Comparison of ENCODE assay signal across 11 cellular contexts in genomic region chr1:22048351-22049192, GRCh38. TPM values are rescaled to one million over a fixed set of nuclear protein-coding genes. Genes with fewer than 3 reads are reported as not detected.
DNase-seq lines count a peak whose midpoint lies in the region; ATAC-seq and TF ChIP-seq lines count a peak whose summit lies in the region.
"Had no signal": no experiment of that assay in that cellular context is flagged by ENCODE, and none has a peak within 500 bp of the region (broad histone marks: within the 10 kb centered on the region; RNA-seq: fewer than 3 reads in every experiment).

No MANE protein-coding gene starts in this region.

- no peaks in the 10 kb centered on the region for H3K9me2 ChIP-seq in hepatocyte (replicated peaks; ENCODE audit: insufficient read depth)

- H3K4me3 Mint-ChIP-seq in CD4-positive, alpha-beta memory T cell, result peak overlapping the region in 1 of 8 donors; percentile 4
- H3K4me3 Mint-ChIP-seq in activated naive CD4-positive, alpha-beta T cell treated with anti-CD3 and anti-CD28 coated beads, Interleukin-2, amount 10 ng/mL, durations not matched to agents 7 days and 5 days, result no peak overlapping the region
- peak overlapping the region in 3 of 10 donors; percentile 23 to 43 (median 26) for H3K4me3 Mint-ChIP-seq in naive thymus-derived CD8-positive, alpha-beta T cell

- no peak overlapping the region for H2AK5ac ChIP-seq in IMR-90 (ENCODE audit: low read depth, low read length)

- POLR2A ChIA-PET in CD4-positive, alpha-beta memory T cell (lab: Charles Lee; ENCODE audit: partially characterized antibody), result interaction anchor here (1.1 to 17.7 kb wide), 2 partner anchors 9 to 17 kb away, joined by 3 to 874 read pairs; no protein-coding TSS in a partner anchor
- POLR2A ChIA-PET in IMR-90 (lab: Charles Lee; ENCODE audit: unreplicated experiment), result no interaction called here
- POLR2A ChIA-PET in naive thymus-derived CD8-positive, alpha-beta T cell (lab: Charles Lee), result interaction anchor here (12.6 to 12.9 kb wide), 2 partner anchors 9 to 22 kb away, joined by 297 to 381 read pairs; no protein-coding TSS in a partner anchor

- WGBS in IMR-90 (ENCODE audit: extremely low coverage in 2 of 2, insufficient read length in 1 of 2), 2 experiments, result 73% methylated on average over 4 of the region's 8 CpGs; no CpG with 5 or more reads in 1 of the 2 experiments
- WGBS in hepatocyte (ENCODE audit: low lambda C conversion rate, missing lambda C conversion rate), result 79% methylated on average over 8 of the region's 8 CpGs

- peaks cover 5 to 6% of the 10 kb centered on the region in 2 experiments; a peak in 1 of 4 replicates for H3K79me1 ChIP-seq in IMR-90 (ENCODE audit: low read depth in 1 of 2, low read length in 2 of 2)

- no peak overlapping the region for H4K5ac ChIP-seq in IMR-90 (ENCODE audit: low read depth, low read length)

- H3K27ac Mint-ChIP-seq in CD4-positive, alpha-beta memory T cell, result peak overlapping the region in 6 of 7 donors; percentile 5 to 88 (median 53)
- H3K27ac Mint-ChIP-seq in activated naive CD4-positive, alpha-beta T cell treated with anti-CD3 and anti-CD28 coated beads, Interleukin-2, amount 10 ng/mL, durations not matched to agents 7 days and 5 days, result peak overlapping the region; percentile 68
- H3K27ac Mint-ChIP-seq in naive thymus-derived CD8-positive, alpha-beta T cell, result peak overlapping the region in 8 of 10 donors; percentile 20 to 85 (median 58)

- H2AFZ ChIP-seq in IMR-90 (replicated peaks; ENCODE audit: low read length, poor library complexity) (no peak overlapping the region), hepatocyte (no peak overlapping the region)

- no peak overlapping the region for H2BK15ac ChIP-seq in IMR-90 (ENCODE audit: low read depth, low read length)

- no peak overlapping the region for H3K18ac ChIP-seq in IMR-90 (ENCODE audit: low read depth, low read length)

- H3K79me2 ChIP-seq in hepatocyte, result peaks cover 8% of the 10 kb centered on the region

- TF ChIP-seq CTCF in IMR-90 (conservative IDR thresholded peaks at IDR 0.05; ENCODE audit: low read depth, low read length), result no peak
- TF ChIP-seq CTCF in hepatocyte (IDR thresholded peaks at IDR 0.05; ENCODE audit: poor library complexity), result no peak

- no peaks in the 10 kb centered on the region for H3K27me3 ChIP-seq in CD4-positive, alpha-beta memory T cell (ENCODE audit: insufficient read depth, low read length)
- H3K27me3 ChIP-seq in IMR-90 (ENCODE audit: control insufficient read depth, insufficient read depth, low read length), result 0 out of 2 replicates have a peak, but pooled peaks cover 2% of the 10 kb centered on the region
- H3K27me3 ChIP-seq in HAP-1 (ENCODE audit: low read depth), result no peaks in the 10 kb centered on the region
- no peaks in the 10 kb centered on the region for H3K27me3 ChIP-seq in hepatocyte

- no peak overlapping the region for H2BK5ac ChIP-seq in IMR-90 (ENCODE audit: low read depth, low read length, poor library complexity, severe bottlenecking)

- no peak overlapping the region for H4K8ac ChIP-seq in IMR-90 (ENCODE audit: low read depth in 2 of 2, low read length in 2 of 2)

- peaks cover 0 to 5% (median under 1%) of the 10 kb centered on the region in 8 donors for H3K9me3 Mint-ChIP-seq in CD4-positive, alpha-beta memory T cell
- peaks cover 4% of the 10 kb centered on the region for H3K9me3 Mint-ChIP-seq in activated naive CD4-positive, alpha-beta T cell treated with anti-CD3 and anti-CD28 coated beads, Interleukin-2, amount 10 ng/mL, durations not matched to agents 7 days and 5 days
- H3K9me3 Mint-ChIP-seq in naive thymus-derived CD8-positive, alpha-beta T cell, result peaks cover 0 to 10% (median 4%) of the 10 kb centered on the region in 9 donors

- H4K20me1 ChIP-seq in IMR-90 (ENCODE audit: insufficient read depth, low read length), result peaks cover 5% of the 10 kb centered on the region
- H4K20me1 ChIP-seq in hepatocyte (ENCODE audit: insufficient read depth, poor library complexity, severe bottlenecking), result peaks cover 4% of the 10 kb centered on the region

- ATAC-seq in IMR-90 (ENCODE audit: low read depth) (no peak), GM19455 (IDR thresholded peaks at IDR 0.05; ENCODE audit: unreplicated experiment) (no peak)
- ATAC-seq in naive thymus-derived CD8-positive, alpha-beta T cell, result no peak

- H3K56ac ChIP-seq in IMR-90 (ENCODE audit: extremely low read depth, insufficient read depth, low read length), result no peak overlapping the region

- H3K4me3 ChIP-seq in CD4-positive, alpha-beta memory T cell (ENCODE audit: low read length in 2 of 2), result no peak overlapping the region
- H3K4me3 ChIP-seq in IMR-90 (ENCODE audit: insufficient read depth, low read depth, low read length) (no peak overlapping the region), HAP-1 (no peak overlapping the region), hepatocyte (no peak overlapping the region)

- dilution Hi-C loops in IMR-90 (cut with HindIII; ENCODE audit: low sequenced_read_pairs, unreplicated experiment), result no loop called here

- no TSS peak for BruUV-seq in IMR-90 (replicated peaks; lab: Mats Ljungman, UMichigan)

- H3K4me2 ChIP-seq in IMR-90 (ENCODE audit: low read depth, low read length) (no peak overlapping the region; the same call in 1 of the 2 replicates), hepatocyte (no peak overlapping the region)

- H3K4me1 ChIP-seq in CD4-positive, alpha-beta memory T cell (ENCODE audit: insufficient read depth, low read length), result peaks cover 40% of the 10 kb centered on the region
- H3K4me1 ChIP-seq in IMR-90 (ENCODE audit: control insufficient read depth, insufficient read depth, low read length) (peaks cover 5% of the 10 kb centered on the region), HAP-1 (no peaks in the 10 kb centered on the region), hepatocyte (ENCODE audit: insufficient read depth) (peaks cover 6% of the 10 kb centered on the region)

- H3K14ac ChIP-seq in IMR-90 (replicated peaks; ENCODE audit: low read depth, low read length), result no peak overlapping the region

- no peaks in the 10 kb centered on the region for H3K9me3 ChIP-seq in CD4-positive, alpha-beta memory T cell (ENCODE audit: control insufficient read depth in 1 of 2, low read length in 2 of 2)
- H3K9me3 ChIP-seq in IMR-90 (ENCODE audit: control insufficient read depth, insufficient read depth, low read length) (no peaks in the 10 kb centered on the region; the same call in 1 of the 2 replicates), HAP-1 (no peaks in the 10 kb centered on the region), hepatocyte (ENCODE audit: low read depth) (no peaks in the 10 kb centered on the region)

- H3K27me3 Mint-ChIP-seq in CD4-positive, alpha-beta memory T cell, result no peaks in the 10 kb centered on the region
- peaks cover 4% of the 10 kb centered on the region for H3K27me3 Mint-ChIP-seq in activated naive CD4-positive, alpha-beta T cell treated with anti-CD3 and anti-CD28 coated beads, Interleukin-2, amount 10 ng/mL, durations not matched to agents 7 days and 5 days
- H3K27me3 Mint-ChIP-seq in naive thymus-derived CD8-positive, alpha-beta T cell, result peaks cover 0 to 5% (median 0%) of the 10 kb centered on the region in 5 donors

- peaks cover 4 to 8% of the 10 kb centered on the region in 2 donors for H3K36me3 Mint-ChIP-seq in CD4-positive, alpha-beta memory T cell
- H3K36me3 Mint-ChIP-seq in activated naive CD4-positive, alpha-beta T cell treated with anti-CD3 and anti-CD28 coated beads, Interleukin-2, amount 10 ng/mL, durations not matched to agents 7 days and 5 days, result peaks cover 8% of the 10 kb centered on the region
- H3K36me3 Mint-ChIP-seq in naive thymus-derived CD8-positive, alpha-beta T cell, result peaks cover 2 to 9% (median 4%) of the 10 kb centered on the region in 3 donors

- intact Hi-C loops in CD4-positive, alpha-beta memory T cell (cut with micrococcal nuclease), result no loop called here
- intact Hi-C loops in IMR-90 (cut with micrococcal nuclease), result no loop called here

- H3K4me1 Mint-ChIP-seq in CD4-positive, alpha-beta memory T cell, result peaks cover 27 to 61% (median 44%) of the 10 kb centered on the region in 4 donors
- peaks cover 45% of the 10 kb centered on the region for H3K4me1 Mint-ChIP-seq in activated naive CD4-positive, alpha-beta T cell treated with anti-CD3 and anti-CD28 coated beads, Interleukin-2, amount 10 ng/mL, durations not matched to agents 7 days and 5 days
- peaks cover 26 to 61% (median 47%) of the 10 kb centered on the region in 4 donors for H3K4me1 Mint-ChIP-seq in naive thymus-derived CD8-positive, alpha-beta T cell

- CTCF ChIA-PET in CD4-positive, alpha-beta memory T cell (lab: Charles Lee; ENCODE audit: partially characterized antibody), result interaction anchor here (2.2 to 7.3 kb wide), 2 partner anchors 8 to 24 kb away, joined by 8 to 79 read pairs; no protein-coding TSS in a partner anchor
- CTCF ChIA-PET in IMR-90 (lab: Yijun Ruan, JAX), result interaction anchor here (0.9 kb wide), 1 partner anchor 26 kb away, joined by 5 read pairs; no protein-coding TSS in a partner anchor
- CTCF ChIA-PET in activated naive CD4-positive, alpha-beta T cell treated with anti-CD3 and anti-CD28 coated beads, Interleukin-2, amount 10 ng/mL, durations not matched to agents 7 days and 5 days (lab: Charles Lee), result no interaction called here

- H3K27ac ChIP-seq in CD4-positive, alpha-beta memory T cell (ENCODE audit: low read depth, low read length), result no peak overlapping the region
- H3K27ac ChIP-seq in IMR-90 (ENCODE audit: insufficient read depth, low read length) (no peak overlapping the region), hepatocyte (no peak overlapping the region)

- H3K4ac ChIP-seq in IMR-90 (ENCODE audit: low read depth, low read length), result no peak overlapping the region

- no peak overlapping the region for H4K91ac ChIP-seq in IMR-90 (ENCODE audit: insufficient read depth, low read depth, low read length)

- H2AK9ac ChIP-seq in IMR-90 (replicated peaks; ENCODE audit: low read depth, low read length, poor library complexity), result peak overlapping the region; percentile 66

- no peak overlapping the region for H3K23ac ChIP-seq in IMR-90 (ENCODE audit: low read depth, low read length)

- H3K9me1 ChIP-seq in IMR-90 (ENCODE audit: insufficient read depth, low read length), result peaks cover 5% of the 10 kb centered on the region; the same call in 1 of the 2 replicates

- in situ Hi-C loops in IMR-90 (cut with MboI; ENCODE audit: low sequenced_read_pairs), result no loop called here
- in situ Hi-C loops in HAP-1 (cut with MboI; ENCODE audit: low sequenced_read_pairs), result no loop called here

- no peak overlapping the region for H3K9ac ChIP-seq in IMR-90 (ENCODE audit: low read depth, low read length)

- no peaks in the 10 kb centered on the region for H3K36me3 ChIP-seq in CD4-positive, alpha-beta memory T cell (ENCODE audit: insufficient read depth, low read length)
- H3K36me3 ChIP-seq in IMR-90 (ENCODE audit: control insufficient read depth, insufficient read depth, low read length) (no peaks in the 10 kb centered on the region), HAP-1 (replicated peaks) (no peaks in the 10 kb centered on the region), hepatocyte (replicated peaks; ENCODE audit: insufficient read depth, low read depth) (no peaks in the 10 kb centered on the region)

- no peak overlapping the region for H2BK120ac ChIP-seq in IMR-90 (ENCODE audit: low read depth, low read length)

- H2BK20ac ChIP-seq in IMR-90 (ENCODE audit: low read depth, low read length), result no peak overlapping the region

- TF ChIP-seq POLR2A in IMR-90 (IDR thresholded peaks at IDR 0.05; ENCODE audit: low read depth, low read length), result no peak

- no peak for TF ChIP-seq RAD21 in IMR-90 (IDR thresholded peaks at IDR 0.05; ENCODE audit: low read length)

- DNase-seq in CD4-positive, alpha-beta memory T cell, result no peak
- DNase-seq in IMR-90, result peak; percentile 18
- no peak for DNase-seq in activated naive CD4-positive, alpha-beta T cell treated with anti-CD3 and anti-CD28 coated beads, Interleukin-2, amount 10 ng/mL, durations not matched to agents 7 days and 5 days
- DNase-seq in naive thymus-derived CD8-positive, alpha-beta T cell, result no peak
- DNase-seq in HAP-1 (ENCODE audit: low spot score in 2 of 2), result no peak
- DNase-seq in hepatocyte (ENCODE audit: low spot score), result no peak
- DNase-seq in NCI-H1930 (lab: John Stamatoyannopoulos, UW), result no peak
- DNase-seq: NCI-H345 had no signal

RNA-seq across cellular contexts. Expression of gene CDC42, which starts 3.9 kb away (rescaled TPM):
- 100 to 1,000 TPM; 195 to 202 TPM for total RNA-seq in CD4-positive, alpha-beta memory T cell
- polyA plus RNA-seq in CD4-positive, alpha-beta memory T cell, result 100 to 1,000 TPM; 159 to 320 TPM
- total RNA-seq in IMR-90 (2012; rRNA removed), result 609 and 676 TPM in 2 replicates
- 143 and 162 TPM in 2 replicates for polyA plus RNA-seq in IMR-90 (2012; rRNA removed)
- polyA plus RNA-seq in IMR-90 (2012; cell fraction: cytosol; rRNA removed), result 33.0 and 68.9 TPM in 2 replicates
- 7.9 and 79.6 TPM in 2 replicates for polyA plus RNA-seq in IMR-90 (2012; cell fraction: nucleus; rRNA removed; ENCODE audit: low replicate concordance)
- total RNA-seq in naive thymus-derived CD8-positive, alpha-beta T cell, result 100 to 1,000 TPM; 229 to 239 TPM
- 100 to 1,000 TPM; 236 to 472 (median 393) TPM for polyA plus RNA-seq in naive thymus-derived CD8-positive, alpha-beta T cell
- total RNA-seq in hepatocyte, result 351 and 358 TPM in 2 replicates
- 48.8 and 69.7 TPM in 2 replicates for polyA plus RNA-seq in hepatocyte

RNA-seq across cellular contexts. Expression of gene CELA3A, which starts 47.1 kb away (rescaled TPM):
- not detected for total RNA-seq in CD4-positive, alpha-beta memory T cell
- not detected for polyA plus RNA-seq in CD4-positive, alpha-beta memory T cell
- total RNA-seq in IMR-90 (2012; rRNA removed) (not detected in 2 replicates), hepatocyte (2.2 TPM in 1 of 2 replicates, not detected in the other)
- polyA plus RNA-seq in IMR-90 (2012; rRNA removed) (not detected in 2 replicates), hepatocyte (0.68 TPM in 1 of 2 replicates, not detected in the other)
- not detected in 2 replicates for polyA plus RNA-seq in IMR-90 (2012; cell fraction: cytosol; rRNA removed)
- not detected in 2 replicates for polyA plus RNA-seq in IMR-90 (2012; cell fraction: nucleus; rRNA removed; ENCODE audit: low replicate concordance)
- total RNA-seq in naive thymus-derived CD8-positive, alpha-beta T cell, result not detected
- not detected for polyA plus RNA-seq in naive thymus-derived CD8-positive, alpha-beta T cell
- total RNA-seq: pulmonary artery endothelial cell, ureter had no signal
